In the genomic region with DNA sequence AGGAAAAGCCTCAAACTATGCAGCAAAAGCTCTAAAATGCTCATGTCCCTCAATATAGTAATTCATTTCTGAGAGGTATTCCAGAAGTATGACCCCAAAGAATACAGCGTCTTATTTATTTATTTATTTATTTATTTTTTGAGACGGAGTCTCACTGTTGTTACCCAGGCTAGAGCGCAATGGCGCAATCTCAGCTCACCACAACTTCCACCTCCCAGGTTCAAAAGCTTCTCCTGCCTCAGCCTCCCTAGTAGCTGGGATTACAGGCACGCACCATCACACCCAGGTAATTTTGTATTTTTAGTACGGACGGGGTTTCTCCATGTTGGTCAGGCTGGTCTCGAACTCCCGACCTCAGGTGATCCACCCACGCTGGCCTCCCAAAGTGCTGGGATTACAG, we compare ENCODE assay signal across 3 cellular contexts. TPM values are rescaled to one million over a fixed set of nuclear protein-coding genes. Genes with fewer than 3 reads are reported as not detected.
"Had no signal": no experiment of that assay in that cellular context is flagged by ENCODE, and none has a peak within 500 bp of the region (broad histone marks: within the 10 kb centered on the region; RNA-seq: fewer than 3 reads in every experiment).

No MANE protein-coding gene starts in this region.

RNA-seq across cellular contexts. Expression of a gene that starts 58.1 kb away (rescaled TPM):
- total RNA-seq: cerebellum, lung microvascular endothelial cell, myocyte had no signal
